Comparison of ENCODE assay signal across 1 cellular context in genomic region chr1:224114787-224115175, GRCh38.
TF ChIP-seq lines count a peak whose summit lies in the region.

No MANE protein-coding gene starts in this region.

TF ChIP-seq in K562, 482 proteins besides CTCF, POLR2A, EP300 and RAD21:
- TF ChIP-seq TRIM25 (IDR thresholded peaks at IDR 0.05; ENCODE audit: borderline replicate concordance) (no peak), ZBTB1 (CRISPR knock-in tag; IDR thresholded peaks at IDR 0.05; ENCODE audit: borderline replicate concordance, low read depth) (no peak), RB1 (IDR thresholded peaks at IDR 0.05; ENCODE audit: low read depth) (peak; percentile 15; the same call in 1 of the 2 replicates), TCF7 (IDR thresholded peaks at IDR 0.05; ENCODE audit: borderline replicate concordance) (0 out of 2 replicates have a peak, but pooled peaks have one; percentile 24), ZNF274 (IDR thresholded peaks at IDR 0.05; ENCODE audit: borderline replicate concordance, low read depth, low read length) (no peak), U2AF2 (optimal IDR thresholded peaks at IDR 0.05; ENCODE audit: low read depth, low read length) (no peak), GABPA (tag; conservative IDR thresholded peaks at IDR 0.05; ENCODE audit: low read depth) (no peak), ZNF347 (CRISPR knock-in tag; IDR thresholded peaks at IDR 0.05; ENCODE audit: low read depth) (no peak), FOXA3 (CRISPR knock-in tag; conservative IDR thresholded peaks at IDR 0.05 in 1 of 2, IDR thresholded peaks at IDR 0.05 in 1 of 2) (peak in 1 of 2 experiments; percentile 74; a peak in 3 of 4 replicates), SUPT5H (IDR thresholded peaks at IDR 0.05) (no peak), RNF2 (IDR thresholded peaks at IDR 0.05) (no peak), ZNF407 (IDR thresholded peaks at IDR 0.05; ENCODE audit: low read depth) (no peak), MTA3 (IDR thresholded peaks at IDR 0.05; ENCODE audit: borderline replicate concordance) (no peak), SIN3A (IDR thresholded peaks at IDR 0.05; ENCODE audit: borderline replicate concordance in 2 of 2, control insufficient read depth in 1 of 2, low read depth in 2 of 2, low read length in 2 of 2) (peak in 1 of 2 experiments; percentile 43; a peak in 1 of 4 replicates), MTF1 (CRISPR knock-in tag; IDR thresholded peaks at IDR 0.05; ENCODE audit: borderline replicate concordance) (no peak), TAF7 (tag; IDR thresholded peaks at IDR 0.05) (no peak), MTA2 (IDR thresholded peaks at IDR 0.05; ENCODE audit: low read depth) (no peak), VEZF1 (CRISPR knock-in tag; IDR thresholded peaks at IDR 0.05) (no peak), DEAF1 (CRISPR knock-in tag; IDR thresholded peaks at IDR 0.05) (no peak), POLR3A (IDR thresholded peaks at IDR 0.05; ENCODE audit: borderline replicate concordance, extremely low read depth, insufficient read depth, insufficient read length) (no peak), ZNF395 (CRISPR knock-in tag; IDR thresholded peaks at IDR 0.05) (no peak), TAF9B (IDR thresholded peaks at IDR 0.05; ENCODE audit: partially characterized antibody) (peak; percentile 12), ADNP (tag; IDR thresholded peaks at IDR 0.05) (no peak), NCOA1 (IDR thresholded peaks at IDR 0.05; ENCODE audit: low read depth) (no peak)
